In genomic region chr6:235763-236360, GRCh38 we compare ENCODE assay signal across 8 cellular contexts. TPM values are rescaled to one million over a fixed set of nuclear protein-coding genes. Genes with fewer than 3 reads are reported as not detected.
DNase-seq lines count a peak whose midpoint lies in the region; ATAC-seq and TF ChIP-seq lines count a peak whose summit lies in the region.

No MANE protein-coding gene starts in this region.

- H3K27me3 ChIP-seq in foreskin keratinocyte = no peaks in the 10 kb centered on the region

- H3K4me1 ChIP-seq in foreskin keratinocyte = peaks cover 5% of the 10 kb centered on the region

- peak; percentile 63 for ATAC-seq in GM18867 (IDR thresholded peaks at IDR 0.05; ENCODE audit: unreplicated experiment)
- peak; percentile 76 for ATAC-seq in HG03342 (IDR thresholded peaks at IDR 0.05; ENCODE audit: unreplicated experiment)
- peak; percentile 35 for ATAC-seq in foreskin keratinocyte

- peak; percentile 68 to 76 for DNase-seq in activated CD4-positive, alpha-beta T cell treated with anti-CD3 and anti-CD28 coated beads, Interleukin-2, amount 50 U/mL, for 48 hours
- DNase-seq in foreskin keratinocyte (no peak), D341Med (ENCODE audit: low spot score) (no peak), cortex of kidney (lab: John Stamatoyannopoulos, UW) (no peak), HuH-7 (ENCODE audit: low spot score) (no peak)

- no peak overlapping the region for H3K27ac ChIP-seq in foreskin keratinocyte
- peak overlapping the region in 18 of 21 experiments; percentile 1 to 80 (median 66) for H3K27ac ChIP-seq in skin epidermis

- H3K4me3 ChIP-seq in skin epidermis = peak overlapping the region in 2 of 7 experiments; percentile 3 to 24

- no peak for TF ChIP-seq CTCF in foreskin keratinocyte (conservative IDR thresholded peaks at IDR 0.05)

RNA-seq across cellular contexts. Expression of gene DUSP22, which starts 56.4 kb away (rescaled TPM):
- total RNA-seq in foreskin keratinocyte = 20.6 and 22.2 TPM in 2 replicates
- polyA plus RNA-seq in foreskin keratinocyte = 24.9 and 25.0 TPM in 2 replicates

Comparison
In these comparisons a context has a peak if more than half of its experiments do, and no peak if none do; other contexts are left out.
1. DNase-seq: peak in activated CD4-positive, alpha-beta T cell treated with anti-CD3 and anti-CD28 coated beads, Interleukin-2, amount 50 U/mL, for 48 hours (2 of 2); none in foreskin keratinocyte (0 of 2), D341Med (single experiment), cortex of kidney (single experiment) and HuH-7 (single experiment).
2. Peak in every context shown above with its lines, with median percentiles within 50 percentile points of each other: ATAC-seq.